In genomic region chr9:129889461-129889935, GRCh38 we compare ENCODE assay signal across 10 cellular contexts. TPM values are rescaled to one million over a fixed set of nuclear protein-coding genes. Genes with fewer than 3 reads are reported as not detected.
DNase-seq lines count a peak whose midpoint lies in the region; ATAC-seq and TF ChIP-seq lines count a peak whose summit lies in the region.
"Had no signal": no experiment of that assay in that cellular context is flagged by ENCODE, and none has a peak within 500 bp of the region (broad histone marks: within the 10 kb centered on the region; RNA-seq: fewer than 3 reads in every experiment).

No MANE protein-coding gene starts in this region.

- no peaks in the 10 kb centered on the region for H3K27me3 ChIP-seq in CD8-positive, alpha-beta memory T cell (ENCODE audit: insufficient read depth, low read length, poor library complexity, severe bottlenecking)

- peaks cover 75 to 96% (median 90%) of the 10 kb centered on the region in 3 donors for H3K4me1 Mint-ChIP-seq in CD8-positive, alpha-beta memory T cell
- peaks cover 75% of the 10 kb centered on the region for H3K4me1 Mint-ChIP-seq in activated naive CD8-positive, alpha-beta T cell treated with anti-CD3 and anti-CD28 coated beads for 36 hours
- H3K4me1 Mint-ChIP-seq in naive thymus-derived CD8-positive, alpha-beta T cell, result peaks cover 52 to 97% (median 83%) of the 10 kb centered on the region in 4 donors

- ATAC-seq in naive thymus-derived CD8-positive, alpha-beta T cell, result no peak
- ATAC-seq in HG03280 (IDR thresholded peaks at IDR 0.05; ENCODE audit: unreplicated experiment) (no peak), GM18873 (IDR thresholded peaks at IDR 0.05; ENCODE audit: low FRiP score, unreplicated experiment) (no peak), GM21825 (IDR thresholded peaks at IDR 0.05; ENCODE audit: unreplicated experiment) (no peak)

- H3K36me3 Mint-ChIP-seq in CD8-positive, alpha-beta memory T cell, result peaks cover 4 to 38% (median 17%) of the 10 kb centered on the region in 3 donors
- peaks cover 71% of the 10 kb centered on the region for H3K36me3 Mint-ChIP-seq in activated naive CD8-positive, alpha-beta T cell treated with anti-CD3 and anti-CD28 coated beads for 36 hours
- peaks cover 5 to 25% (median 8%) of the 10 kb centered on the region in 3 donors for H3K36me3 Mint-ChIP-seq in naive thymus-derived CD8-positive, alpha-beta T cell

- POLR2A ChIA-PET in CD8-positive, alpha-beta memory T cell (lab: Charles Lee), result interaction anchor here (0.5 to 5.0 kb wide), 16 partner anchors 9 to 238 kb away, joined by 3 to 29 read pairs (median 5); partner anchors contain the start of genes FNBP1 and GPR107
- POLR2A ChIA-PET in naive thymus-derived CD8-positive, alpha-beta T cell (lab: Charles Lee), result interaction anchor here (0.6 to 12.6 kb wide), 21 partner anchors 8 to 712 kb away, joined by 3 to 253 read pairs (median 6); partner anchors contain the start of genes C9orf78, FNBP1, GPR107 and IER5L

- peak overlapping the region; percentile 97 to 100 (median 100) for H3K27ac Mint-ChIP-seq in CD8-positive, alpha-beta memory T cell
- H3K27ac Mint-ChIP-seq in activated naive CD8-positive, alpha-beta T cell treated with anti-CD3 and anti-CD28 coated beads for 36 hours, result peak overlapping the region; percentile 100
- peak overlapping the region; percentile 97 to 100 (median 99) for H3K27ac Mint-ChIP-seq in naive thymus-derived CD8-positive, alpha-beta T cell

- peak overlapping the region; percentile 83 to 96 (median 89) for H3K4me3 Mint-ChIP-seq in CD8-positive, alpha-beta memory T cell
- peak overlapping the region; percentile 92 for H3K4me3 Mint-ChIP-seq in activated naive CD8-positive, alpha-beta T cell treated with anti-CD3 and anti-CD28 coated beads for 36 hours
- H3K4me3 Mint-ChIP-seq in naive thymus-derived CD8-positive, alpha-beta T cell, result peak overlapping the region; percentile 86 to 98 (median 93)

- peak overlapping the region; percentile 91 for H3K27ac ChIP-seq in CD8-positive, alpha-beta memory T cell (ENCODE audit: low read depth, low read length)
- peak overlapping the region in 1 of 2 donors; percentile 66 for H3K27ac ChIP-seq in coronary artery

- H3K27me3 Mint-ChIP-seq in CD8-positive, alpha-beta memory T cell, result peaks cover 0 to 21% of the 10 kb centered on the region in 2 donors
- peaks cover 3% of the 10 kb centered on the region for H3K27me3 Mint-ChIP-seq in activated naive CD8-positive, alpha-beta T cell treated with anti-CD3 and anti-CD28 coated beads for 36 hours
- H3K27me3 Mint-ChIP-seq in naive thymus-derived CD8-positive, alpha-beta T cell, result peaks cover 0 to 3% (median 0%) of the 10 kb centered on the region in 5 donors

- no peaks in the 10 kb centered on the region for H3K9me3 ChIP-seq in CD8-positive, alpha-beta memory T cell (ENCODE audit: low read length)

- peak overlapping the region; percentile 73 for H3K4me3 ChIP-seq in CD8-positive, alpha-beta memory T cell (ENCODE audit: low read length)
- no peak overlapping the region for H3K4me3 ChIP-seq in coronary artery

- H3K9me3 Mint-ChIP-seq in CD8-positive, alpha-beta memory T cell, result no peaks in the 10 kb centered on the region
- H3K9me3 Mint-ChIP-seq in activated naive CD8-positive, alpha-beta T cell treated with anti-CD3 and anti-CD28 coated beads for 36 hours, result peaks cover 4% of the 10 kb centered on the region
- H3K9me3 Mint-ChIP-seq in naive thymus-derived CD8-positive, alpha-beta T cell, result no peaks in the 10 kb centered on the region

- H3K36me3 ChIP-seq in CD8-positive, alpha-beta memory T cell (ENCODE audit: insufficient read depth, low read length), result no peaks in the 10 kb centered on the region

- peak in 3 of 5 donors; percentile 16 to 50 (median 31) for DNase-seq in CD8-positive, alpha-beta memory T cell
- DNase-seq in NOMO-1 (lab: John Stamatoyannopoulos, UW; ENCODE audit: unreplicated experiment in 2 of 2) (peak; percentile 29 to 34), coronary artery (ENCODE audit: low spot score) (no peak)
- DNase-seq in activated naive CD8-positive, alpha-beta T cell treated with anti-CD3 and anti-CD28 coated beads for 36 hours, result peak; percentile 32
- DNase-seq in naive thymus-derived CD8-positive, alpha-beta T cell, result peak in 5 of 10 donors; percentile 27 to 48 (median 36)
- DNase-seq: NCI-H1436, occipital lobe had no signal

- peaks cover 79% of the 10 kb centered on the region for H3K4me1 ChIP-seq in CD8-positive, alpha-beta memory T cell (ENCODE audit: insufficient read depth, low read length)

- no peak for TF ChIP-seq CTCF in coronary artery (IDR thresholded peaks at IDR 0.05)

- CTCF ChIA-PET in CD8-positive, alpha-beta memory T cell (lab: Charles Lee), result interaction anchor here (0.6 to 5.9 kb wide), 11 partner anchors 8 to 164 kb away, joined by 3 to 36 read pairs (median 5); partner anchors contain the start of genes FNBP1 and GPR107

RNA-seq across cellular contexts. Expression of gene USP20, which starts 54.2 kb away (rescaled TPM):
- total RNA-seq in CD8-positive, alpha-beta memory T cell, result 10 to 100 TPM; 50.2 to 50.8 TPM
- 50.3 TPM for polyA plus RNA-seq in CD8-positive, alpha-beta memory T cell
- total RNA-seq in activated naive CD8-positive, alpha-beta T cell treated with anti-CD3 and anti-CD28 coated beads for 36 hours, result 10 to 100 TPM; 51.1 to 55.4 TPM
- total RNA-seq in naive thymus-derived CD8-positive, alpha-beta T cell, result 100 to 1,000 TPM; 117 to 124 TPM
- polyA plus RNA-seq in naive thymus-derived CD8-positive, alpha-beta T cell, result 10 to 100 TPM; 37.1 to 76.4 (median 49.4) TPM

RNA-seq across cellular contexts. Expression of gene C9orf78, which starts 54.4 kb away (rescaled TPM):
- total RNA-seq in CD8-positive, alpha-beta memory T cell, result 10 to 100 TPM; 71.4 to 76.4 TPM
- polyA plus RNA-seq in CD8-positive, alpha-beta memory T cell, result 249 TPM
- total RNA-seq in activated naive CD8-positive, alpha-beta T cell treated with anti-CD3 and anti-CD28 coated beads for 36 hours, result 10 to 100 TPM; 66.3 to 68.2 TPM
- 100 to 1,000 TPM in 1 of 2 experiments, 10 to 100 TPM in 1; 98.7 to 104 TPM for total RNA-seq in naive thymus-derived CD8-positive, alpha-beta T cell
- 100 to 1,000 TPM; 191 to 242 (median 222) TPM for polyA plus RNA-seq in naive thymus-derived CD8-positive, alpha-beta T cell
